In the genomic region with DNA sequence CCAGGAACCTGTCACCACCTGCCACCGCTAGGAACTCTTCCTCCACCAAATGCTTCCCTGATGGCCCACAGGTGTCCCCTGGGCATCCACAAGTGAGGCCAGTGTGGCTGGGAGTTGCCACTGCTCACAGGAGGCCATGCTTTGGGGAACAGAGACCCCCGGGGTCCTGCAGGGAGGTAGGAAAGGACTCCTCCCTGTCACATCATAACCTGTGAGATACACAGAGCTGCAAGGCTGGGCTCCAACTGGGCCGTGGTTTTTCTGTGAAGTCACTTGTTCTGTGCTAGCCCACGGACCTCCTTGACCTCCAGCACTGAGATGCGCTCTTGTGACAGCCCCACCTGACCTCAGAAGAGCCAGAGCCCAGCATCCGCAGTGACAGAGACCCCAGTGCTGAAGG, we compare ENCODE assay signal across 1 cellular context.
TF ChIP-seq lines count a peak whose summit lies in the region.

No MANE protein-coding gene starts in this region.

TF ChIP-seq in HepG2, 621 proteins besides CTCF, POLR2A, EP300 and RAD21 (continued from another document):
- TF ChIP-seq, protein P1, sequence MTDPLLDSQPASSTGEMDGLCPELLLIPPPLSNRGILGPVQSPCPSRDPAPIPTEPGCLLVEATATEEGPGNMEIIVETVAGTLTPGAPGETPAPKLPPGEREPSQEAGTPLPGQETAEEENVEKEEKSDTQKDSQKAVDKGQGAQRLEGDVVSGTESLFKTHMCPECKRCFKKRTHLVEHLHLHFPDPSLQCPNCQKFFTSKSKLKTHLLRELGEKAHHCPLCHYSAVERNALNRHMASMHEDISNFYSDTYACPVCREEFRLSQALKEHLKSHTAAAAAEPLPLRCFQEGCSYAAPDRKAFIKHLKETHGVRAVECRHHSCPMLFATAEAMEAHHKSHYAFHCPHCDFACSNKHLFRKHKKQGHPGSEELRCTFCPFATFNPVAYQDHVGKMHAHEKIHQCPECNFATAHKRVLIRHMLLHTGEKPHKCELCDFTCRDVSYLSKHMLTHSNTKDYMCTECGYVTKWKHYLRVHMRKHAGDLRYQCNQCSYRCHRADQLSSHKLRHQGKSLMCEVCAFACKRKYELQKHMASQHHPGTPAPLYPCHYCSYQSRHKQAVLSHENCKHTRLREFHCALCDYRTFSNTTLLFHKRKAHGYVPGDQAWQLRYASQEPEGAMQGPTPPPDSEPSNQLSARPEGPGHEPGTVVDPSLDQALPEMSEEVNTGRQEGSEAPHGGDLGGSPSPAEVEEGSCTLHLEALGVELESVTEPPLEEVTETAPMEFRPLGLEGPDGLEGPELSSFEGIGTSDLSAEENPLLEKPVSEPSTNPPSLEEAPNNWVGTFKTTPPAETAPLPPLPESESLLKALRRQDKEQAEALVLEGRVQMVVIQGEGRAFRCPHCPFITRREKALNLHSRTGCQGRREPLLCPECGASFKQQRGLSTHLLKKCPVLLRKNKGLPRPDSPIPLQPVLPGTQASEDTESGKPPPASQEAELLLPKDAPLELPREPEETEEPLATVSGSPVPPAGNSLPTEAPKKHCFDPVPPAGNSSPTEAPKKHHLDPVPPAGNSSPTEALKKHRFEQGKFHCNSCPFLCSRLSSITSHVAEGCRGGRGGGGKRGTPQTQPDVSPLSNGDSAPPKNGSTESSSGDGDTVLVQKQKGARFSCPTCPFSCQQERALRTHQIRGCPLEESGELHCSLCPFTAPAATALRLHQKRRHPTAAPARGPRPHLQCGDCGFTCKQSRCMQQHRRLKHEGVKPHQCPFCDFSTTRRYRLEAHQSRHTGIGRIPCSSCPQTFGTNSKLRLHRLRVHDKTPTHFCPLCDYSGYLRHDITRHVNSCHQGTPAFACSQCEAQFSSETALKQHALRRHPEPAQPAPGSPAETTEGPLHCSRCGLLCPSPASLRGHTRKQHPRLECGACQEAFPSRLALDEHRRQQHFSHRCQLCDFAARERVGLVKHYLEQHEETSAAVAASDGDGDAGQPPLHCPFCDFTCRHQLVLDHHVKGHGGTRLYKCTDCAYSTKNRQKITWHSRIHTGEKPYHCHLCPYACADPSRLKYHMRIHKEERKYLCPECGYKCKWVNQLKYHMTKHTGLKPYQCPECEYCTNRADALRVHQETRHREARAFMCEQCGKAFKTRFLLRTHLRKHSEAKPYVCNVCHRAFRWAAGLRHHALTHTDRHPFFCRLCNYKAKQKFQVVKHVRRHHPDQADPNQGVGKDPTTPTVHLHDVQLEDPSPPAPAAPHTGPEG (CRISPR knock-in tag; IDR thresholded peaks at IDR 0.05) = no peak
- TF ChIP-seq NFE2L2 (IDR thresholded peaks at IDR 0.05; ENCODE audit: low read length) (no peak), RFX1 (IDR thresholded peaks at IDR 0.05) (no peak), HNRNPL (IDR thresholded peaks at IDR 0.05; ENCODE audit: low read depth, low read length) (no peak)
- TF ChIP-seq, protein P2, sequence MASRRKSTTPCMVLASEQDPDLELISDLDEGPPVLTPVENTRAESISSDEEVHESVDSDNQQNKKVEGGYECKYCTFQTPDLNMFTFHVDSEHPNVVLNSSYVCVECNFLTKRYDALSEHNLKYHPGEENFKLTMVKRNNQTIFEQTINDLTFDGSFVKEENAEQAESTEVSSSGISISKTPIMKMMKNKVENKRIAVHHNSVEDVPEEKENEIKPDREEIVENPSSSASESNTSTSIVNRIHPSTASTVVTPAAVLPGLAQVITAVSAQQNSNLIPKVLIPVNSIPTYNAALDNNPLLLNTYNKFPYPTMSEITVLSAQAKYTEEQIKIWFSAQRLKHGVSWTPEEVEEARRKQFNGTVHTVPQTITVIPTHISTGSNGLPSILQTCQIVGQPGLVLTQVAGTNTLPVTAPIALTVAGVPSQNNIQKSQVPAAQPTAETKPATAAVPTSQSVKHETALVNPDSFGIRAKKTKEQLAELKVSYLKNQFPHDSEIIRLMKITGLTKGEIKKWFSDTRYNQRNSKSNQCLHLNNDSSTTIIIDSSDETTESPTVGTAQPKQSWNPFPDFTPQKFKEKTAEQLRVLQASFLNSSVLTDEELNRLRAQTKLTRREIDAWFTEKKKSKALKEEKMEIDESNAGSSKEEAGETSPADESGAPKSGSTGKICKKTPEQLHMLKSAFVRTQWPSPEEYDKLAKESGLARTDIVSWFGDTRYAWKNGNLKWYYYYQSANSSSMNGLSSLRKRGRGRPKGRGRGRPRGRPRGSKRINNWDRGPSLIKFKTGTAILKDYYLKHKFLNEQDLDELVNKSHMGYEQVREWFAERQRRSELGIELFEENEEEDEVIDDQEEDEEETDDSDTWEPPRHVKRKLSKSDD (CRISPR knock-in tag; IDR thresholded peaks at IDR 0.05; ENCODE audit: low read depth) = no peak
